In genomic region chr11:128692750-128693578, GRCh38 we compare ENCODE assay signal across 8 cellular contexts. TPM values are rescaled to one million over a fixed set of nuclear protein-coding genes. Genes with fewer than 3 reads are reported as not detected.
DNase-seq lines count a peak whose midpoint lies in the region; ATAC-seq and TF ChIP-seq lines count a peak whose summit lies in the region.

No MANE protein-coding gene starts in this region.

- peaks cover 33% of the 10 kb centered on the region for H3K4me1 Mint-ChIP-seq in activated naive CD4-positive, alpha-beta T cell treated with anti-CD3 and anti-CD28 coated beads for 36 hours (ENCODE audit: low read depth)

- peaks cover 10 to 29% of the 10 kb centered on the region in 2 experiments; a peak in 3 of 4 replicates for H3K79me1 ChIP-seq in IMR-90 (ENCODE audit: low read depth in 1 of 2, low read length in 2 of 2)

- H2BK20ac ChIP-seq in IMR-90 (ENCODE audit: low read depth, low read length) = peak overlapping the region; percentile 81

- H3K36me3 Mint-ChIP-seq in activated naive CD4-positive, alpha-beta T cell treated with anti-CD3 and anti-CD28 coated beads for 36 hours (ENCODE audit: low read depth) = peaks cover 19% of the 10 kb centered on the region

- H3K36me3 ChIP-seq in IMR-90 (ENCODE audit: control insufficient read depth, insufficient read depth, low read length) = no peaks in the 10 kb centered on the region
- H3K36me3 ChIP-seq in heart right ventricle = peaks cover 0 to 7% (median 0%) of the 10 kb centered on the region in 9 donors

- peaks cover 13% of the 10 kb centered on the region for H3K9me1 ChIP-seq in IMR-90 (ENCODE audit: insufficient read depth, low read length)

- peaks cover 10% of the 10 kb centered on the region for H3K4me1 ChIP-seq in IMR-90 (ENCODE audit: control insufficient read depth, insufficient read depth, low read length)
- H3K4me1 ChIP-seq in heart right ventricle = peaks cover 14 to 78% (median 36%) of the 10 kb centered on the region in 9 donors

- H3K27ac ChIP-seq in IMR-90 (ENCODE audit: insufficient read depth, low read length) (peak overlapping the region; percentile 59), heart right ventricle (peak overlapping the region; percentile 86 to 99 (median 95))

- peak overlapping the region; percentile 73 for H3K9ac ChIP-seq in IMR-90 (ENCODE audit: low read depth, low read length)

- BruUV-seq in IMR-90 (replicated peaks; lab: Mats Ljungman, UMichigan) = no TSS peak

- peak overlapping the region; percentile 64 for H3K23ac ChIP-seq in IMR-90 (ENCODE audit: low read depth, low read length)

- dilution Hi-C loops in IMR-90 (cut with HindIII; ENCODE audit: low sequenced_read_pairs, unreplicated experiment) = no loop called here

- peak overlapping the region; percentile 67 for H2AK9ac ChIP-seq in IMR-90 (replicated peaks; ENCODE audit: low read depth, low read length, poor library complexity)

- CTCF ChIA-PET in IMR-90 (lab: Yijun Ruan, JAX) = interaction anchor here (1.2 kb wide), 1 partner anchor 139 kb away, joined by 3 read pairs; no protein-coding TSS in a partner anchor
- CTCF ChIA-PET in activated naive CD4-positive, alpha-beta T cell treated with anti-CD3 and anti-CD28 coated beads for 36 hours (lab: Charles Lee) = interaction anchor here (1.0 kb wide), 2 partner anchors 11 to 64 kb away, joined by 4 read pairs; no protein-coding TSS in a partner anchor

- peak overlapping the region; percentile 85 for H4K91ac ChIP-seq in IMR-90 (ENCODE audit: insufficient read depth, low read depth, low read length)

- H3K14ac ChIP-seq in IMR-90 (replicated peaks; ENCODE audit: low read depth, low read length) = peak overlapping the region; percentile 90

- peaks cover 34% of the 10 kb centered on the region for H3K27me3 ChIP-seq in IMR-90 (ENCODE audit: control insufficient read depth, insufficient read depth, low read length)
- H3K27me3 ChIP-seq in heart right ventricle = peaks cover 7 to 37% (median 28%) of the 10 kb centered on the region in 7 donors

- H2BK5ac ChIP-seq in IMR-90 (ENCODE audit: low read depth, low read length, poor library complexity, severe bottlenecking) = peak overlapping the region; percentile 75

- peak; percentile 74 for DNase-seq in EH (ENCODE audit: low read depth)
- no peak for DNase-seq in IMR-90
- DNase-seq in activated naive CD4-positive, alpha-beta T cell treated with anti-CD3 and anti-CD28 coated beads for 36 hours = peak; percentile 38
- peak; percentile 42 to 52 for DNase-seq in heart right ventricle
- DNase-seq in sciatic nerve (ENCODE audit: low spot score) = peak; percentile 70
- no peak for DNase-seq in NCI-H1436 (lab: John Stamatoyannopoulos, UW)
- DNase-seq in A172 (ENCODE audit: low spot score) = no peak

- peak overlapping the region; percentile 37; the same call in 1 of the 2 replicates for H3K18ac ChIP-seq in IMR-90 (ENCODE audit: low read depth, low read length)

- peak overlapping the region; percentile 88 for H3K27ac Mint-ChIP-seq in activated naive CD4-positive, alpha-beta T cell treated with anti-CD3 and anti-CD28 coated beads for 36 hours

- peak overlapping the region; percentile 87 for H3K4ac ChIP-seq in IMR-90 (ENCODE audit: low read depth, low read length)

- in situ Hi-C loops in IMR-90 (cut with MboI; ENCODE audit: low sequenced_read_pairs) = no loop called here

- H3K4me3 Mint-ChIP-seq in activated naive CD4-positive, alpha-beta T cell treated with anti-CD3 and anti-CD28 coated beads for 36 hours = peak overlapping the region; percentile 90

- H4K5ac ChIP-seq in IMR-90 (ENCODE audit: low read depth, low read length) = peak overlapping the region; percentile 43

- peak overlapping the region; percentile 94 for H2AFZ ChIP-seq in IMR-90 (replicated peaks; ENCODE audit: low read length, poor library complexity)

- peak overlapping the region; percentile 63; the same call in 1 of the 3 replicates for H2BK15ac ChIP-seq in IMR-90 (ENCODE audit: low read depth, low read length)

- TF ChIP-seq POLR2A in IMR-90 (IDR thresholded peaks at IDR 0.05; ENCODE audit: low read depth, low read length) = peak; percentile 45; the same call in 1 of the 2 replicates

- H3K27me3 Mint-ChIP-seq in activated naive CD4-positive, alpha-beta T cell treated with anti-CD3 and anti-CD28 coated beads for 36 hours (ENCODE audit: low read depth) = peaks cover 7% of the 10 kb centered on the region

- peak overlapping the region; percentile 88 for H3K4me3 ChIP-seq in IMR-90 (ENCODE audit: insufficient read depth, low read depth, low read length)
- H3K4me3 ChIP-seq in heart right ventricle = peak overlapping the region; percentile 24 to 92 (median 87)

- no peak for TF ChIP-seq RAD21 in IMR-90 (IDR thresholded peaks at IDR 0.05; ENCODE audit: low read length)

- TF ChIP-seq CTCF in IMR-90 (conservative IDR thresholded peaks at IDR 0.05; ENCODE audit: low read depth, low read length) = 0 out of 2 replicates have a peak, but pooled peaks have one; percentile 1
- no peak for TF ChIP-seq CTCF in heart right ventricle (IDR thresholded peaks at IDR 0.05)

- intact Hi-C loops in IMR-90 (cut with micrococcal nuclease) (loop anchor here (2.0 kb wide), 1 partner anchor 138 kb away; no protein-coding TSS in a partner anchor), heart right ventricle (cut with DNase I) (loop anchor here in 4 of 10 donors (5.0 to 10.0 kb wide), 5 partner anchors 34 to 139 kb away; no protein-coding TSS in a partner anchor), sciatic nerve (cut with DNase I) (no loop called here)
- intact Hi-C loops in activated naive CD4-positive, alpha-beta T cell treated with anti-CD3 and anti-CD28 coated beads for 36 hours (cut with micrococcal nuclease) = loop anchor here (2.0 kb wide), 1 partner anchor 182 kb away; no protein-coding TSS in a partner anchor

- peak overlapping the region; percentile 81 to 87 for H4K8ac ChIP-seq in IMR-90 (ENCODE audit: low read depth in 2 of 2, low read length in 2 of 2)

- ATAC-seq in IMR-90 (ENCODE audit: low read depth) = peak; percentile 48
- ATAC-seq in heart right ventricle = peak; percentile 31 to 63 (median 44)
- ATAC-seq in sciatic nerve = peak; percentile 52
- ATAC-seq in GM21528 (IDR thresholded peaks at IDR 0.05; ENCODE audit: low FRiP score, unreplicated experiment) = no peak

- POLR2A ChIA-PET in IMR-90 (lab: Charles Lee; ENCODE audit: unreplicated experiment) = interaction anchor here (0.7 kb wide), 1 partner anchor 15 kb away, joined by 3 read pairs; no protein-coding TSS in a partner anchor

- peaks cover 11% of the 10 kb centered on the region; the same call in 1 of the 2 replicates for H4K20me1 ChIP-seq in IMR-90 (ENCODE audit: insufficient read depth, low read length)

- H2AK5ac ChIP-seq in IMR-90 (ENCODE audit: low read depth, low read length) = peak overlapping the region; percentile 45; the same call in 1 of the 2 replicates

- peak overlapping the region; percentile 32; the same call in 1 of the 2 replicates for H3K56ac ChIP-seq in IMR-90 (ENCODE audit: extremely low read depth, insufficient read depth, low read length)

- 5% methylated on average over 26 of the region's 68 CpGs; no CpG with 5 or more reads in 1 of the 2 experiments for WGBS in IMR-90 (ENCODE audit: extremely low coverage in 2 of 2, insufficient read length in 1 of 2), 2 experiments
- 0 to 1% methylated on average over 68 of the region's 68 CpGs for WGBS in heart right ventricle, 2 donors

- H3K9me3 ChIP-seq in IMR-90 (ENCODE audit: control insufficient read depth, insufficient read depth, low read length) (peaks cover 1% of the 10 kb centered on the region; the same call in 1 of the 2 replicates), heart right ventricle (no peaks in the 10 kb centered on the region)

- H3K4me2 ChIP-seq in IMR-90 (ENCODE audit: low read depth, low read length) = peak overlapping the region; percentile 94

- peak overlapping the region; percentile 86 for H2BK120ac ChIP-seq in IMR-90 (ENCODE audit: low read depth, low read length)

- no peaks in the 10 kb centered on the region for H3K9me3 Mint-ChIP-seq in activated naive CD4-positive, alpha-beta T cell treated with anti-CD3 and anti-CD28 coated beads for 36 hours

TF ChIP-seq in IMR-90, 13 proteins besides CTCF, POLR2A, EP300 and RAD21:
- TF ChIP-seq ELK1 (IDR thresholded peaks at IDR 0.05; ENCODE audit: borderline replicate concordance, low read depth, low read length) (no peak), USF2 (IDR thresholded peaks at IDR 0.05; ENCODE audit: low read depth, low read length) (no peak), MXI1 (IDR thresholded peaks at IDR 0.05; ENCODE audit: borderline replicate concordance, low read depth, low read length) (no peak), FOS (IDR thresholded peaks at IDR 0.05; ENCODE audit: low read depth, low read length) (no peak), SMC3 (IDR thresholded peaks at IDR 0.05; ENCODE audit: low read depth, low read length) (no peak), RCOR1 (IDR thresholded peaks at IDR 0.05; ENCODE audit: insufficient replicate concordance, low read length) (no peak)

RNA-seq across cellular contexts. Expression of gene FLI1, which starts 0.9 kb away (rescaled TPM):
- total RNA-seq in IMR-90 (2012; rRNA removed) (11.5 and 13.3 TPM in 2 replicates), heart right ventricle (10 to 100 TPM; 11.7 to 33.3 (median 17.2) TPM), sciatic nerve (46.4 TPM)
- polyA plus RNA-seq in IMR-90 (2012; rRNA removed) (14.2 and 20.9 TPM in 2 replicates), heart right ventricle (10 to 100 TPM; 11.4 to 12.1 TPM)
- polyA plus RNA-seq in IMR-90 (2012; cell fraction: cytosol; rRNA removed) = 3.5 and 8.3 TPM in 2 replicates
- polyA plus RNA-seq in IMR-90 (2012; cell fraction: nucleus; rRNA removed; ENCODE audit: low replicate concordance) = 12.1 and 15.7 TPM in 2 replicates
- 10 to 100 TPM; 64.0 to 65.0 TPM for total RNA-seq in activated naive CD4-positive, alpha-beta T cell treated with anti-CD3 and anti-CD28 coated beads for 36 hours
- 3.6 and 6.1 TPM in 2 replicates for total RNA-seq in A172 (2014; rRNA removed; shearing (Covaris generic))

Comparison
In these comparisons a context has a peak if more than half of its experiments do, and no peak if none do; other contexts are left out.
1. DNase-seq: peak in EH (single experiment), activated naive CD4-positive, alpha-beta T cell treated with anti-CD3 and anti-CD28 coated beads for 36 hours (single experiment), heart right ventricle (2 of 2) and sciatic nerve (single experiment); none in IMR-90 (single experiment), NCI-H1436 (single experiment) and A172 (single experiment).